ENCODE assay signal across 8 cellular contexts in genomic region chr6:143279385-143279784, GRCh38.
DNase-seq lines count a peak whose midpoint lies in the region; ATAC-seq and TF ChIP-seq lines count a peak whose summit lies in the region.

No MANE protein-coding gene starts in this region.

- peak; percentile 66 for TF ChIP-seq CTCF in brain microvascular endothelial cell (IDR thresholded peaks at IDR 0.05; ENCODE audit: low read depth, low read length, missing control alignments)

- in situ Hi-C loops in brain microvascular endothelial cell (cut with HindIII; ENCODE audit: low pct_ligation_motif_present, low sequenced_read_pairs): no loop called here

- no peaks in the 10 kb centered on the region for H3K9me3 Mint-ChIP-seq in memory B cell
- peaks cover under 1% of the 10 kb centered on the region for H3K9me3 Mint-ChIP-seq in T-helper 2 cell treated with Interferon-gamma antibody and Interleukin-4, amounts not matched to agents 5 μg/mL and 100 μg/mL, for 36 hours

- H3K4me1 Mint-ChIP-seq in memory B cell: peaks cover 10% of the 10 kb centered on the region
- peaks cover 2% of the 10 kb centered on the region for H3K4me1 Mint-ChIP-seq in T-helper 2 cell treated with Interferon-gamma antibody and Interleukin-4, amounts not matched to agents 5 μg/mL and 100 μg/mL, for 36 hours (ENCODE audit: low read depth)

- H3K4me3 ChIP-seq in brain microvascular endothelial cell (ENCODE audit: low read depth, low read length): no peak overlapping the region

- no peak overlapping the region for H3K27ac ChIP-seq in brain microvascular endothelial cell

- no peak overlapping the region for H3K4me3 Mint-ChIP-seq in memory B cell
- H3K4me3 Mint-ChIP-seq in T-helper 2 cell treated with Interferon-gamma antibody and Interleukin-4, amounts not matched to agents 5 μg/mL and 100 μg/mL, for 36 hours: no peak overlapping the region

- DNase-seq in EL (peak; percentile 21), HT-29 (ENCODE audit: low spot score) (peak; percentile 41), brain microvascular endothelial cell (peak; percentile 31), memory B cell (ENCODE audit: low spot score in 2 of 2) (no peak), NCI-H1048 (lab: John Stamatoyannopoulos, UW) (no peak)
- no peak for DNase-seq in T-helper 2 cell treated with Interferon-gamma antibody and Interleukin-4, amounts not matched to agents 5 μg/mL and 100 μg/mL, for 36 hours (ENCODE audit: low spot score)

- no peaks in the 10 kb centered on the region for H3K27me3 ChIP-seq in brain microvascular endothelial cell (replicated peaks)

- peak; percentile 31 for ATAC-seq in memory B cell (ENCODE audit: low read depth)
- no peak for ATAC-seq in HG02973 (IDR thresholded peaks at IDR 0.05; ENCODE audit: unreplicated experiment)
- ATAC-seq in GM18511 (IDR thresholded peaks at IDR 0.05; ENCODE audit: unreplicated experiment): no peak

- H3K36me3 ChIP-seq in brain microvascular endothelial cell (replicated peaks): no peaks in the 10 kb centered on the region

- no peak overlapping the region for H3K27ac Mint-ChIP-seq in memory B cell
- H3K27ac Mint-ChIP-seq in T-helper 2 cell treated with Interferon-gamma antibody and Interleukin-4, amounts not matched to agents 5 μg/mL and 100 μg/mL, for 36 hours: no peak overlapping the region

- H3K27me3 Mint-ChIP-seq in memory B cell: no peaks in the 10 kb centered on the region
- H3K27me3 Mint-ChIP-seq in T-helper 2 cell treated with Interferon-gamma antibody and Interleukin-4, amounts not matched to agents 5 μg/mL and 100 μg/mL, for 36 hours (ENCODE audit: low read depth): no peaks in the 10 kb centered on the region

- no peaks in the 10 kb centered on the region for H3K36me3 Mint-ChIP-seq in memory B cell
- no peaks in the 10 kb centered on the region for H3K36me3 Mint-ChIP-seq in T-helper 2 cell treated with Interferon-gamma antibody and Interleukin-4, amounts not matched to agents 5 μg/mL and 100 μg/mL, for 36 hours (ENCODE audit: low read depth)

Comparison
In these comparisons a context has a peak if more than half of its experiments do, and no peak if none do; other contexts are left out.
1. DNase-seq: peak in EL (single experiment), HT-29 (single experiment) and brain microvascular endothelial cell (single experiment); none in memory B cell (0 of 2), NCI-H1048 (single experiment) and T-helper 2 cell treated with Interferon-gamma antibody and Interleukin-4, amounts not matched to agents 5 μg/mL and 100 μg/mL, for 36 hours (single experiment).